8 cellular contexts compared by ENCODE assay signal in the genomic region with DNA sequence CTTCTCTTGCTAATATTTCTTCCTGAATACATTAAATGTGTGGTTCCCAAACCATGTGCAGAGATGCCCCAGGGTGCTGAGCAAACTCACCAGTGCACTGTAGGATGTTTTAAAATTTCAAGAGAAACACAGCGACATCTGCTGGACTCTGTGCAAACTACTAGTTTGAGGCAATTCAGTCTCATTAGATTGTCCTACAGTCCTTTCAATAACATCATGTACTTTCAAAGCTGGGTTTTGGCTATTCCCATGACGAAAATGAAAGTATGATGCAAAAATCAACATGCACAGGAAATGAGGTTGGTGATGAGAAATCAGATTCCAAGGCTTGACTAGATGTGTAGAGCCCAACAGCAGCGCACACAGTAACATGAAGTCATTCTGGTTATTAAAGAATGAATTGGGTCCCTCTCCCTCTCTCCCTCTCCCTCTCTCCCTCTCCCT.
DNase-seq lines count a peak whose midpoint lies in the region; ATAC-seq and TF ChIP-seq lines count a peak whose summit lies in the region.

No MANE protein-coding gene starts in this region.

- no CpG with 5 or more reads among the region's 3 CpGs for WGBS in neuronal stem cell (ENCODE audit: extremely low coverage in 2 of 2, insufficient read length in 2 of 2, insufficient replicate concordance in 1 of 2), 2 donors
- WGBS in tibial nerve, 2 donors: 32 to 38% methylated on average over 3 of the region's 3 CpGs

- H2AFZ ChIP-seq in OCI-LY1 (ENCODE audit: low read length) (no peak overlapping the region), neuronal stem cell (ENCODE audit: low read length) (no peak overlapping the region)

- no peak overlapping the region for H3K18ac ChIP-seq in neuronal stem cell (ENCODE audit: low read length)

- no peaks in the 10 kb centered on the region for H3K9me3 ChIP-seq in OCI-LY1 (ENCODE audit: low read length)
- H3K9me3 ChIP-seq in neuronal stem cell (replicated peaks in 1 of 2; ENCODE audit: control insufficient read depth in 2 of 2, insufficient read depth in 1 of 2, low read depth in 1 of 2, low read length in 2 of 2): peaks cover 0 to 3% of the 10 kb centered on the region in 2 donors
- no peaks in the 10 kb centered on the region for H3K9me3 ChIP-seq in tibial nerve

- H3F3A ChIP-seq in OCI-LY1 (ENCODE audit: insufficient read depth, low read length): no peaks in the 10 kb centered on the region

- no peaks in the 10 kb centered on the region for H3K9me2 ChIP-seq in OCI-LY1 (ENCODE audit: low read depth, low read length)

- H3K9ac ChIP-seq in OCI-LY1 (ENCODE audit: low read length) (no peak overlapping the region), neuronal stem cell (ENCODE audit: low read depth, low read length, poor library complexity) (no peak overlapping the region)

- H3K4me1 ChIP-seq in OCI-LY1 (ENCODE audit: insufficient read depth, low read length, severe bottlenecking): no peaks in the 10 kb centered on the region
- no peaks in the 10 kb centered on the region for H3K4me1 ChIP-seq in neuronal stem cell (ENCODE audit: control insufficient read depth in 2 of 2, insufficient read depth in 1 of 2, low read depth in 1 of 2, low read length in 2 of 2)
- no peaks in the 10 kb centered on the region for H3K4me1 ChIP-seq in tibial nerve

- H2AK5ac ChIP-seq in neuronal stem cell (ENCODE audit: low read depth, low read length): no peak overlapping the region

- ATAC-seq in HG02642 (IDR thresholded peaks at IDR 0.05; ENCODE audit: poor library complexity, unreplicated experiment): no peak

- no peak overlapping the region for H4K91ac ChIP-seq in neuronal stem cell (ENCODE audit: low read depth, low read length, poor library complexity)

- no peak overlapping the region for H2BK120ac ChIP-seq in neuronal stem cell (ENCODE audit: low read depth, low read length)

- TF ChIP-seq CTCF in OCI-LY1 (IDR thresholded peaks at IDR 0.05; ENCODE audit: low read length) (peak; percentile 85), fibroblast of mammary gland (conservative IDR thresholded peaks at IDR 0.05; ENCODE audit: control insufficient read depth, insufficient read depth, low read depth, low read length) (peak; percentile 79), tibial nerve (IDR thresholded peaks at IDR 0.05) (peak; percentile 53 to 78 (median 67))

- no peaks in the 10 kb centered on the region for H3K79me1 ChIP-seq in neuronal stem cell (ENCODE audit: low read depth, low read length)

- no peaks in the 10 kb centered on the region for H4K20me1 ChIP-seq in OCI-LY1 (ENCODE audit: insufficient read depth, low read length)

- H3K27me3 ChIP-seq in OCI-LY1 (ENCODE audit: insufficient read depth, low read length) (no peaks in the 10 kb centered on the region), neuronal stem cell (ENCODE audit: control insufficient read depth in 3 of 3, insufficient read depth in 3 of 3, low read depth in 1 of 3, low read length in 3 of 3) (no peaks in the 10 kb centered on the region), tibial nerve (no peaks in the 10 kb centered on the region)

- no peak overlapping the region for H2BK15ac ChIP-seq in neuronal stem cell (ENCODE audit: low read length)

- H4K8ac ChIP-seq in neuronal stem cell (ENCODE audit: low read depth, low read length): no peak overlapping the region

- H3K27ac ChIP-seq in OCI-LY1 (ENCODE audit: low read depth, low read length, poor library complexity, severe bottlenecking) (no peak overlapping the region), neuronal stem cell (replicated peaks; ENCODE audit: low read length) (no peak overlapping the region), tibial nerve (no peak overlapping the region)

- no peak for TF ChIP-seq POLR2A in tibial nerve (IDR thresholded peaks at IDR 0.05)

- no peak overlapping the region for H3K23ac ChIP-seq in neuronal stem cell (ENCODE audit: low read depth, low read length, poor library complexity)

- H3K4me3 ChIP-seq in OCI-LY1 (ENCODE audit: low read depth, low read length, poor library complexity, severe bottlenecking) (no peak overlapping the region), fibroblast of mammary gland (ENCODE audit: control insufficient read depth, low read depth, low read length) (no peak overlapping the region), neuronal stem cell (ENCODE audit: low read length in 2 of 2) (no peak overlapping the region), tibial nerve (no peak overlapping the region)

- H3K36me3 ChIP-seq in OCI-LY1 (ENCODE audit: insufficient read depth, low read length) (peaks cover 26% of the 10 kb centered on the region; the same call in 1 of the 2 replicates), neuronal stem cell (replicated peaks in 1 of 2; ENCODE audit: control insufficient read depth in 2 of 2, insufficient read depth in 2 of 2, low read length in 2 of 2) (peaks cover 27 to 80% of the 10 kb centered on the region in 2 donors), tibial nerve (peaks cover 2 to 77% (median 17%) of the 10 kb centered on the region in 3 donors)

- H3K4me2 ChIP-seq in OCI-LY1 (ENCODE audit: low read length) (no peak overlapping the region), neuronal stem cell (ENCODE audit: insufficient read depth, low read length, poor library complexity, severe bottlenecking) (no peak overlapping the region)

- no peak overlapping the region for H3K4ac ChIP-seq in neuronal stem cell (ENCODE audit: low read length)

- no peak overlapping the region for H2BK5ac ChIP-seq in neuronal stem cell (ENCODE audit: low read length)

- TF ChIP-seq EP300 in tibial nerve (IDR thresholded peaks at IDR 0.05): no peak

- DNase-seq in CMK (ENCODE audit: low read depth) (peak; percentile 25), HS-5 (ENCODE audit: low read depth) (peak; percentile 46), activated T-cell treated with anti-CD3 and anti-CD28 coated beads for 4 hours (peak; percentile 39), fibroblast of mammary gland (ENCODE audit: low read depth) (peak; percentile 77), neuronal stem cell (ENCODE audit: low spot score) (peak; percentile 12), tibial nerve (ENCODE audit: low spot score in 2 of 2) (peak in 1 of 2 donors; percentile 68)

- no peaks in the 10 kb centered on the region for H3K79me2 ChIP-seq in OCI-LY1 (ENCODE audit: insufficient read depth, low read length)

- H3K14ac ChIP-seq in neuronal stem cell (ENCODE audit: low read length): no peak overlapping the region

- no peak overlapping the region for H2BK12ac ChIP-seq in neuronal stem cell (ENCODE audit: low read length)
